8 cellular contexts compared by ENCODE assay signal in the genomic region with DNA sequence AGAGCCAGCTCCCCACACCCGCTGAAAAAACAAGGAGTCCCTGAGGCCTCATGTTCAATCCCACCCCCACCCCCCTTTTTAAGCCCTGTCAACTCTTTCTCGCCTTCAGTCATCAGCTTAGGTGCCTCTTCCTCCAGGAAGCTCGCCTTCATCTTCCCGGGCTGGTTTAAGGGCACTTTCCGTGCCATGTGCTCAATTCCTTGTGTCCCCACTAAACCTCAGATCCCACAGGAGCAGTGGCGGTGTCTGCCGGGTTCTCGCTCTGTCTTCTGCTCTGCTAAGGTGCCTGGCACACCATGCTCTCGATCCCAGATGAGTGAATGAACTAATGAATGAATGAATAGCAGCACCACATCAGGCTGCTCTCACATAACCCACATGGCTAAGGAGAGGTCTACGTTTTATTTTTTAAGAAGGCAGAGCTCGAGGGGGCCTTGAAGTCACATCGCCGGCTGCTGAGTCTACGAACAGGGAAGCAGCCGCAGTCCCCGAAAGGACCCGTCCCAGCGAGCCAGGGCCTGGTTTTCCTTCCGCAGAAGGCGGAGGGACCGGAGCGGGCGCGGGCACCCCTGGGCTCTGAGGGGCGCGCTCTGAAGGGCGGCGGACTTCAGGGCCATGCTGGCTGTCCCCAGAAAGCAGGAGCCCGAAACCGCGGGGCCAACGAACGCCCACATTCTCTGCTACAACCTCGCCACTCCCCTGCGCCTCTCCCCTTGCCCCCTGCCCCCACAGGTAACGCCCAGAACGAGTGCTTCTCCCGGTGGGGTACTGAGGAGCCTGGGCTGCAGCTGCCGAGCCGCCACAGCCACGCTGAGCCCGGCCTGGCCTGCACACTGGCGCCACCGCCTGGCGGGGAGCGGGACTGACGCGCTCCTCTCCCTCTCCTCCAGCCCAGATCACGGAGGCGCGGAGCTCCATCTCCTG.
DNase-seq lines count a peak whose midpoint lies in the region; ATAC-seq, FAIRE-seq and TF ChIP-seq lines count a peak whose summit lies in the region.

No MANE protein-coding gene starts in this region.

- FAIRE-seq in bronchial epithelial cell (lab: Jason Lieb, UNC), result no peak
- FAIRE-seq in kidney (lab: Jason Lieb, UNC), result no peak

- no peak overlapping the region for H3K27ac ChIP-seq in WERI-Rb-1
- H3K27ac ChIP-seq in kidney (ENCODE audit: low read depth in 2 of 2, low read length in 2 of 2), result no peak overlapping the region

- intact Hi-C loops in kidney (cut with DNase I), result no loop called here

- no peaks in the 10 kb centered on the region for H3K36me3 ChIP-seq in WERI-Rb-1
- H3K36me3 ChIP-seq in bronchial epithelial cell (ENCODE audit: control insufficient read depth, insufficient read depth, low read length), result no peaks in the 10 kb centered on the region
- no peaks in the 10 kb centered on the region for H3K36me3 ChIP-seq in kidney (ENCODE audit: control insufficient read depth in 1 of 2, insufficient read depth in 2 of 2, low read length in 2 of 2)

- no peak overlapping the region for H3K9ac ChIP-seq in kidney (ENCODE audit: low read length in 2 of 2)

- H3K9me3 ChIP-seq in WERI-Rb-1 (ENCODE audit: severe bottlenecking) (no peaks in the 10 kb centered on the region), kidney (ENCODE audit: control insufficient read depth in 1 of 2, low read length in 2 of 2) (no peaks in the 10 kb centered on the region)

- DNase-seq in NCI-H1417 (lab: John Stamatoyannopoulos, UW) (peak; percentile 27 to 73 (median 62)), WERI-Rb-1 (peak; percentile 72), bronchial epithelial cell (ENCODE audit: low read depth) (peak; percentile 43), kidney (peak; percentile 88), cortex of kidney (lab: John Stamatoyannopoulos, UW) (no peak)
- DNase-seq in stimulated activated CD4-positive, alpha-beta T cell treated with anti-CD3 and anti-CD28 coated beads, Interleukin-15, amount 100 ng/mL, for 1 hour (ENCODE audit: low read depth in 1 of 2, low spot score in 1 of 2), result peak; percentile 24 to 61

- H3K4me3 ChIP-seq in WERI-Rb-1 (ENCODE audit: low read depth, low read length), result no peak overlapping the region
- H3K4me3 ChIP-seq in bronchial epithelial cell (ENCODE audit: low read depth, low read length), result peak overlapping the region; percentile 42
- H3K4me3 ChIP-seq in kidney (ENCODE audit: low read length in 2 of 2), result peak overlapping the region; percentile 7 to 49

- H3K27me3 ChIP-seq in WERI-Rb-1 (ENCODE audit: insufficient read depth, low read depth, severe bottlenecking) (no peaks in the 10 kb centered on the region), bronchial epithelial cell (ENCODE audit: control insufficient read depth, insufficient read depth, low read length) (peaks cover 3% of the 10 kb centered on the region)

- H3K4me1 ChIP-seq in kidney (ENCODE audit: control insufficient read depth in 1 of 2, insufficient read depth in 1 of 2, low read depth in 1 of 2, low read length in 2 of 2), result peaks cover 0 to 3% of the 10 kb centered on the region in 2 donors

- ATAC-seq in GM18499 (IDR thresholded peaks at IDR 0.05; ENCODE audit: insufficient read depth, unreplicated experiment) (peak; percentile 73), HG02759 (IDR thresholded peaks at IDR 0.05; ENCODE audit: unreplicated experiment) (peak; percentile 83)

- TF ChIP-seq CTCF in WERI-Rb-1 (IDR thresholded peaks at IDR 0.05; ENCODE audit: low read depth, low read length), result peak; percentile 99
- peak; percentile 99 for TF ChIP-seq CTCF in bronchial epithelial cell (IDR thresholded peaks at IDR 0.05; ENCODE audit: insufficient read depth, low read length, severe bottlenecking)
- TF ChIP-seq CTCF in kidney (IDR thresholded peaks at IDR 0.05; ENCODE audit: borderline replicate concordance, extremely low read depth, insufficient read depth), result peak; percentile 96
